19 cellular contexts compared by ENCODE assay signal in the genomic region with DNA sequence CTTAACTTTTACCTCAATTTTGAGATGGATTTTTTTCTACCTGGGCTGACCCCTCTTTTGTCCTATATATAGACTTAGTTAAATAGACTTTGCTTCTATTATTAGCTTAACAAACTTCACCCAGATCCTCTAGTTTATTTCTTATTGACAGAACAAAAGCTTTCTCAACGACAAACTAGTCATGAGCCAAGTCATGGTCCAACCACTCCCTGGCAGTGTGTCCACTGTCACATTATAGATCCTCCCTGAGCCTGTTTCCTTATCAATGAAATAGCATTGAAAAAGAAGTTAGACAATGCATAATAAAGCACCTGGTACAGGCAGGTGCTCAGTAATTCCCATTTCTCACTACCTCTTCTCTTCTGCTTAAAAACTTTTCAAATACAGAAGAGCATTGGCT.
A peak's percentile ranks its signal among the peaks of the same experiment; 100 is the strongest.
DNase-seq lines count a peak whose midpoint lies in the region; FAIRE-seq and TF ChIP-seq lines count a peak whose summit lies in the region.
"Had no signal": no experiment of that assay in that cellular context is flagged by ENCODE, and none has a peak within 500 bp of the region (broad histone marks: within the 10 kb centered on the region; RNA-seq: fewer than 3 reads in every experiment).

No MANE protein-coding gene starts in this region.

- TF ChIP-seq POLR2A in GM12892 (IDR thresholded peaks at IDR 0.05; ENCODE audit: low read depth, low read length) (no peak), prostate gland (IDR thresholded peaks at IDR 0.05) (no peak)

- H3K4me1 ChIP-seq in hepatocyte (ENCODE audit: insufficient read depth) (no peaks in the 10 kb centered on the region), prostate gland (replicated peaks) (no peaks in the 10 kb centered on the region)
- H3K4me1 ChIP-seq: A549, HAP-1 had no signal

- H3K79me2 ChIP-seq in hepatocyte, result no peaks in the 10 kb centered on the region

- peak; percentile 14 for FAIRE-seq in GM12892 (lab: Jason Lieb, UNC)
- FAIRE-seq: A549, GM12878, GM19239 had no signal

- no peak overlapping the region for H3K4me3 ChIP-seq in hepatocyte
- no peak overlapping the region for H3K4me3 ChIP-seq in prostate gland
- H3K4me3 ChIP-seq: A549, GM12878, GM23248, HAP-1 had no signal

- H3K9me3 ChIP-seq in hepatocyte (ENCODE audit: low read depth), result no peaks in the 10 kb centered on the region
- no peaks in the 10 kb centered on the region for H3K9me3 ChIP-seq in prostate gland
- H3K9me3 ChIP-seq: A549, HAP-1 had no signal

- no peak overlapping the region for H3K4me2 ChIP-seq in hepatocyte
- H3K4me2 ChIP-seq: A549 had no signal

- no peaks in the 10 kb centered on the region for H3K9me2 ChIP-seq in hepatocyte (replicated peaks; ENCODE audit: insufficient read depth)

- DNase-seq in NCI-H1417 (lab: John Stamatoyannopoulos, UW), result peak in 2 of 3 experiments; percentile 27 to 69
- no peak for DNase-seq in NCI-H1417 treated with DMSO at 0.1 percent for 48 hours (lab: John Stamatoyannopoulos, UW)
- no peak for DNase-seq in GM12892 (ENCODE audit: insufficient read length)
- DNase-seq in hepatocyte (ENCODE audit: low spot score), result no peak
- peak; percentile 47 for DNase-seq in prostate gland (ENCODE audit: low spot score)
- DNase-seq in Kasumi-1 (lab: John Stamatoyannopoulos, UW), result no peak
- no peak for DNase-seq in foreskin melanocyte
- DNase-seq: AML-193; CD4-positive, alpha-beta T cell; DMS79 treated with DMSO at 0.1 percent for 48 hours; GF-D8; GM23248 had no signal

- no peaks in the 10 kb centered on the region for H3K36me3 ChIP-seq in hepatocyte (replicated peaks; ENCODE audit: insufficient read depth, low read depth)
- H3K36me3 ChIP-seq in prostate gland, result no peaks in the 10 kb centered on the region
- H3K36me3 ChIP-seq: HAP-1 had no signal

- intact Hi-C loops in prostate gland (cut with DNase I), result no loop called here

- TF ChIP-seq CTCF in hepatocyte (IDR thresholded peaks at IDR 0.05; ENCODE audit: poor library complexity) (no peak), prostate gland (IDR thresholded peaks at IDR 0.05) (no peak)

- H2AFZ ChIP-seq in hepatocyte, result no peak overlapping the region
- H2AFZ ChIP-seq: GM23248 had no signal

- 67% methylated on average over 1 of the region's 1 CpG for WGBS in hepatocyte (ENCODE audit: low lambda C conversion rate, missing lambda C conversion rate)
- WGBS in prostate gland, result 19% methylated on average over 1 of the region's 1 CpG

- H3K27ac ChIP-seq in hepatocyte (peak overlapping the region; percentile 13), prostate gland (no peak overlapping the region)
- H3K27ac ChIP-seq: 22Rv1, A549, C4-2B, GM23248, HL-60 had no signal

- no peaks in the 10 kb centered on the region for H4K20me1 ChIP-seq in hepatocyte (ENCODE audit: insufficient read depth, poor library complexity, severe bottlenecking)

- H3K27me3 ChIP-seq in hepatocyte, result no peaks in the 10 kb centered on the region
- no peaks in the 10 kb centered on the region for H3K27me3 ChIP-seq in prostate gland (replicated peaks; ENCODE audit: insufficient read depth)

Comparison
In these comparisons a context has a peak if more than half of its experiments do, and no peak if none do; other contexts are left out.
1. DNase-seq: peak in NCI-H1417 (2 of 3) and prostate gland (single experiment); none in NCI-H1417 treated with DMSO at 0.1 percent for 48 hours (single experiment), GM12892 (single experiment), hepatocyte (single experiment), Kasumi-1 (0 of 2) and foreskin melanocyte (single experiment).